ENCODE assay signal across 26 cellular contexts in the genomic region with DNA sequence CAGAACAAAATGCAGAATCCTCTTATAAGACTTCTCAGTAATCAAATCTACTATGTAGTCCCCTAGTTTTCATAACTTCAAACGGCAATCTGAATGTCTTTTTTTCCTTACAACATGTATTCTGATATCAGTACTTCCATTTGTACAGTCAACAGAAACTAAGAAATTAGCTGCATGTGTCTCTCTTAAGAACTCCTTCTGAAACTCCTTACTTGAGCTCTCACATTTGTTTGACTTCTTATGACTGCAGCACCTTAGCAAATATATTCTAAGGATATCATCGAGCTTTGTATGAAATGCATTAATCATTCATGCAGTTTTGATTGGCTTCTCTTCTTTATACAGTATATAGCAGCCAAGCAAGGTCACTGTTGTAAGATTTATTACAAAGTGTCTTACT.
"Had no signal": no experiment of that assay in that cellular context is flagged by ENCODE, and none has a peak within 500 bp of the region (broad histone marks: within the 10 kb centered on the region; RNA-seq: fewer than 3 reads in every experiment).

No MANE protein-coding gene starts in this region.

- H3K27ac ChIP-seq: colonic mucosa, coronary artery, dorsolateral prefrontal cortex, epithelial cell of prostate, esophagus muscularis mucosa, esophagus squamous epithelium, foreskin keratinocyte, gastrocnemius medialis, gastroesophageal sphincter, heart left ventricle, heart right ventricle had no signal

- H3K27me3 ChIP-seq: colonic mucosa, esophagus muscularis mucosa, esophagus squamous epithelium, foreskin keratinocyte, gastrocnemius medialis, gastroesophageal sphincter, heart left ventricle, heart right ventricle had no signal

- H3K36me3 ChIP-seq: colonic mucosa, esophagus muscularis mucosa, esophagus squamous epithelium, gastrocnemius medialis, gastroesophageal sphincter, heart left ventricle, heart right ventricle had no signal

- H3K4me1 ChIP-seq: colonic mucosa, esophagus muscularis mucosa, esophagus squamous epithelium, foreskin keratinocyte, gastrocnemius medialis, gastroesophageal sphincter, heart left ventricle, heart right ventricle had no signal

- H3K4me3 ChIP-seq: colonic mucosa, coronary artery, dorsolateral prefrontal cortex, esophagus muscularis mucosa, esophagus squamous epithelium, gastrocnemius medialis, gastroesophageal sphincter, heart left ventricle, heart right ventricle had no signal

- DNase-seq: colonic mucosa; cortex of kidney; dermis blood vessel endothelial cell; dorsolateral prefrontal cortex; effector CD4-positive, alpha-beta T cell; effector CD8-positive, alpha-beta T cell; effector memory CD4-positive, alpha-beta T cell; effector memory CD8-positive, alpha-beta T cell; endodermal cell; erythroblast; esophagus squamous epithelium; foreskin fibroblast; foreskin keratinocyte; gastrocnemius medialis; glutamatergic neuron; head of caudate nucleus; heart left ventricle; heart right ventricle had no signal

- H3K27me3 Mint-ChIP-seq: dendritic cell treated with granulocyte-macrophage colony-stimulating factor and Interleukin-4, amounts not matched to agents 40 ng/mL and 50 ng/mL, for 4 days; effector memory CD8-positive, alpha-beta T cell had no signal

- H3K9me3 ChIP-seq: colonic mucosa, esophagus muscularis mucosa, esophagus squamous epithelium, gastrocnemius medialis, gastroesophageal sphincter, heart left ventricle, heart right ventricle had no signal

- H3K27ac Mint-ChIP-seq: dendritic cell treated with granulocyte-macrophage colony-stimulating factor and Interleukin-4, amounts not matched to agents 40 ng/mL and 50 ng/mL, for 4 days; effector memory CD8-positive, alpha-beta T cell; endodermal cell had no signal

- ATAC-seq: effector memory CD8-positive, alpha-beta T cell; esophagus mucosa; foreskin keratinocyte; gastrocnemius medialis; gastroesophageal sphincter; heart left ventricle; heart right ventricle had no signal

- FAIRE-seq: endometrium, endothelial cell of umbilical vein had no signal

- H3K4me3 Mint-ChIP-seq: dendritic cell treated with granulocyte-macrophage colony-stimulating factor and Interleukin-4, amounts not matched to agents 40 ng/mL and 50 ng/mL, for 4 days; effector memory CD8-positive, alpha-beta T cell; endodermal cell had no signal

- H3K9me3 Mint-ChIP-seq: dendritic cell treated with granulocyte-macrophage colony-stimulating factor and Interleukin-4, amounts not matched to agents 40 ng/mL and 50 ng/mL, for 4 days; endodermal cell had no signal
